Comparison of ENCODE assay signal across 26 cellular contexts in the genomic region with DNA sequence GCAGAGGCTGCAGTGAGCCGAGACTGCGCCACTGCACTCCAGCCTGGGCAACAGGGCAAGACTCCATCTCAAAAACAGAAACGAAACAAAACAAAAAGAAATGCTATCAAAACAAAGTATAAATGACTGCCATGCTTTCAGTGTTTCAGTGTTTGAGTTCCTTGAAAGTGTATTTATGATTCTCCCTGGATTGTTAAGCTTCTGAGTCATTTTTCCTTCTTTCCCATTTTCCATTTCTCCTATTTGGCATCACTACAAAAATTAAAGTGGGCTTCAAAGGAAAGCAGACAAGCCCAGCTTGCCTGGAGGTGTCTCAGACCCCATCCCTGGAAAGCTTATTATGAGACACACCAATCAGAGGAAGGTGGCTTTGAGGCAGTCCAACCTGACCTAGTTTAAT. TPM values are rescaled to one million over a fixed set of nuclear protein-coding genes. Genes with fewer than 3 reads are reported as not detected.
DNase-seq lines count a peak whose midpoint lies in the region; ATAC-seq and TF ChIP-seq lines count a peak whose summit lies in the region.
"Had no signal": no experiment of that assay in that cellular context is flagged by ENCODE, and none has a peak within 500 bp of the region (broad histone marks: within the 10 kb centered on the region; RNA-seq: fewer than 3 reads in every experiment).

No MANE protein-coding gene starts in this region.

- H3K9me3 ChIP-seq in BLaER1, result no peaks in the 10 kb centered on the region
- H3K9me3 ChIP-seq in DOHH2 (ENCODE audit: control insufficient read depth, insufficient read depth, low read length), result no peaks in the 10 kb centered on the region
- H3K9me3 ChIP-seq in naive thymus-derived CD4-positive, alpha-beta T cell (ENCODE audit: control insufficient read depth in 2 of 3, low read length in 3 of 3), result no peaks in the 10 kb centered on the region
- H3K9me3 ChIP-seq: heart right ventricle, testis, uterus had no signal

- DNase-seq in activated B cell treated with CpG ODN at 0.5 μM for 24 hours, result no peak
- DNase-seq in naive thymus-derived CD4-positive, alpha-beta T cell, result no peak
- no peak for DNase-seq in activated T-cell treated with anti-CD3 and anti-CD28 coated beads for 4 hours
- no peak for DNase-seq in DMS 273 (lab: John Stamatoyannopoulos, UW; ENCODE audit: unreplicated experiment)
- no peak for DNase-seq in A172 (ENCODE audit: low spot score)
- DNase-seq: activated CD4-positive, alpha-beta T cell treated with anti-CD3 and anti-CD28 coated beads, Interleukin-2, amount 50 U/mL, for 1 hour; activated effector memory CD4-positive, alpha-beta T cell treated with anti-CD3 and anti-CD28 coated beads, Interleukin-2, amount 50 U/mL, for 16 hours; amniotic stem cell; heart right ventricle; left colon; natural killer cell; NCI-H1105 treated with DMSO at 0.1 percent for 48 hours; NCI-H2081 treated with DMSO at 0.1 percent for 48 hours; PC-3; SHP77 treated with DMSO at 0.1 percent for 48 hours; T-helper 1 cell; testis; uterus had no signal

- H3K4me1 ChIP-seq in BLaER1 (peaks cover 78% of the 10 kb centered on the region), DOHH2 (ENCODE audit: control insufficient read depth, low read length) (peaks cover 93% of the 10 kb centered on the region)
- peaks cover 38 to 39% of the 10 kb centered on the region in 2 donors for H3K4me1 ChIP-seq in naive thymus-derived CD4-positive, alpha-beta T cell (ENCODE audit: control insufficient read depth in 2 of 2, insufficient read depth in 2 of 2, low read length in 2 of 2)
- H3K4me1 ChIP-seq: testis had no signal

- no peak overlapping the region for H3K27ac ChIP-seq in BLaER1
- 0 out of 2 replicates have a peak overlapping the region, but pooled peaks have one; percentile 94 for H3K27ac ChIP-seq in DOHH2 (ENCODE audit: low read depth, low read length)
- H3K27ac ChIP-seq in naive thymus-derived CD4-positive, alpha-beta T cell (ENCODE audit: low read depth, low read length), result no peak overlapping the region
- H3K27ac ChIP-seq: cardiac muscle cell, heart right ventricle, testis had no signal

- peak overlapping the region; percentile 38 for H3K27ac Mint-ChIP-seq in activated B cell treated with CpG ODN at 0.5 μM for 24 hours
- peak overlapping the region in 8 of 9 donors; percentile 26 to 98 (median 71) for H3K27ac Mint-ChIP-seq in naive thymus-derived CD4-positive, alpha-beta T cell
- H3K27ac Mint-ChIP-seq: dendritic cell treated with granulocyte-macrophage colony-stimulating factor and Interleukin-4, amounts not matched to agents 40 ng/mL and 50 ng/mL, for 4 days had no signal

- H3K36me3 ChIP-seq in BLaER1 (peaks cover 51% of the 10 kb centered on the region), DOHH2 (ENCODE audit: control insufficient read depth, low read length) (peaks cover 53% of the 10 kb centered on the region)
- peaks cover 0 to 18% (median 0%) of the 10 kb centered on the region in 3 experiments for H3K36me3 ChIP-seq in naive thymus-derived CD4-positive, alpha-beta T cell (ENCODE audit: control insufficient read depth in 2 of 3, insufficient read depth in 3 of 3, low read length in 3 of 3)
- H3K36me3 ChIP-seq: cardiac muscle cell, uterus had no signal

- no peak for ATAC-seq in activated B cell treated with CpG ODN at 0.5 μM for 24 hours (ENCODE audit: low read depth)
- ATAC-seq in naive thymus-derived CD4-positive, alpha-beta T cell, result no peak
- no peak for ATAC-seq in HG02870 (IDR thresholded peaks at IDR 0.05; ENCODE audit: unreplicated experiment)
- ATAC-seq: heart right ventricle, left colon, natural killer cell, PC-3, sciatic nerve had no signal

- peaks cover 86% of the 10 kb centered on the region for H3K4me1 Mint-ChIP-seq in activated B cell treated with CpG ODN at 0.5 μM for 24 hours
- peaks cover 38 to 87% (median 74%) of the 10 kb centered on the region in 7 donors for H3K4me1 Mint-ChIP-seq in naive thymus-derived CD4-positive, alpha-beta T cell

- peaks cover 60% of the 10 kb centered on the region for H3K36me3 Mint-ChIP-seq in activated B cell treated with CpG ODN at 0.5 μM for 24 hours (ENCODE audit: low read depth)
- H3K36me3 Mint-ChIP-seq in naive thymus-derived CD4-positive, alpha-beta T cell, result peaks cover 4 to 46% (median 16%) of the 10 kb centered on the region in 5 donors
- H3K36me3 Mint-ChIP-seq: natural killer cell had no signal

- H3K9me2 ChIP-seq in DOHH2 (replicated peaks; ENCODE audit: control insufficient read depth, low read length), result no peaks in the 10 kb centered on the region

- H3K9me3 Mint-ChIP-seq in activated B cell treated with CpG ODN at 0.5 μM for 24 hours, result no peaks in the 10 kb centered on the region
- no peaks in the 10 kb centered on the region for H3K9me3 Mint-ChIP-seq in naive thymus-derived CD4-positive, alpha-beta T cell
- H3K9me3 Mint-ChIP-seq: CD14-positive monocyte; dendritic cell treated with granulocyte-macrophage colony-stimulating factor and Interleukin-4, amounts not matched to agents 40 ng/mL and 50 ng/mL, for 4 days; IgD-negative memory B cell; natural killer cell had no signal

- no peak overlapping the region for H3K4me3 Mint-ChIP-seq in activated B cell treated with CpG ODN at 0.5 μM for 24 hours
- peak overlapping the region in 1 of 10 donors; percentile 12 for H3K4me3 Mint-ChIP-seq in naive thymus-derived CD4-positive, alpha-beta T cell
- H3K4me3 Mint-ChIP-seq: CD14-positive monocyte; dendritic cell treated with granulocyte-macrophage colony-stimulating factor and Interleukin-4, amounts not matched to agents 40 ng/mL and 50 ng/mL, for 4 days; natural killer cell had no signal

- H3K9ac ChIP-seq in BLaER1, result no peak overlapping the region

- H3K4me2 ChIP-seq in BLaER1, result peak overlapping the region; percentile 96; the same call in 1 of the 2 replicates
- peak overlapping the region; percentile 98 for H3K4me2 ChIP-seq in DOHH2 (ENCODE audit: low read length)

- POLR2A ChIA-PET in activated B cell treated with CpG ODN at 0.5 μM for 24 hours (lab: Charles Lee), result interaction anchor here (2.9 to 3.0 kb wide), 3 partner anchors 26 to 64 kb away, joined by 16 to 25 read pairs (median 18); a partner anchor contains a TSS
- POLR2A ChIA-PET in naive thymus-derived CD4-positive, alpha-beta T cell (lab: Charles Lee), result interaction anchor here (1.1 to 2.2 kb wide), 2 partner anchors 9 to 25 kb away, joined by 3 to 20 read pairs; no protein-coding TSS in a partner anchor

- H4K20me1 ChIP-seq in BLaER1 (peaks cover 14% of the 10 kb centered on the region; the same call in 1 of the 2 replicates), DOHH2 (ENCODE audit: control insufficient read depth, insufficient read depth, low read depth, low read length) (no peaks in the 10 kb centered on the region)

- peaks cover 50% of the 10 kb centered on the region for H3K79me2 ChIP-seq in DOHH2 (ENCODE audit: control insufficient read depth, low read length)

- H3F3A ChIP-seq in DOHH2 (ENCODE audit: control insufficient read depth, insufficient read depth), result peaks cover 39% of the 10 kb centered on the region

- H3K4me3 ChIP-seq in BLaER1 (no peak overlapping the region), DOHH2 (ENCODE audit: low read length) (peak overlapping the region; percentile 74)
- H3K4me3 ChIP-seq in naive thymus-derived CD4-positive, alpha-beta T cell (ENCODE audit: low read length), result no peak overlapping the region
- H3K4me3 ChIP-seq: cardiac muscle cell, heart right ventricle, testis, uterus had no signal

- CTCF ChIA-PET in activated B cell treated with CpG ODN at 0.5 μM for 24 hours (lab: Charles Lee), result interaction anchor here (0.7 kb wide), 1 partner anchor 65 kb away, joined by 4 read pairs; no protein-coding TSS in a partner anchor
- CTCF ChIA-PET in naive thymus-derived CD4-positive, alpha-beta T cell (lab: Charles Lee), result interaction anchor here (1.3 to 3.7 kb wide), 3 partner anchors 11 to 64 kb away, joined by 3 to 14 read pairs (median 6); no protein-coding TSS in a partner anchor

- H3K27me3 Mint-ChIP-seq in activated B cell treated with CpG ODN at 0.5 μM for 24 hours, result no peaks in the 10 kb centered on the region
- no peaks in the 10 kb centered on the region for H3K27me3 Mint-ChIP-seq in naive thymus-derived CD4-positive, alpha-beta T cell
- H3K27me3 Mint-ChIP-seq: dendritic cell treated with granulocyte-macrophage colony-stimulating factor and Interleukin-4, amounts not matched to agents 40 ng/mL and 50 ng/mL, for 4 days had no signal

- no peak for TF ChIP-seq CTCF in DOHH2 (IDR thresholded peaks at IDR 0.05; ENCODE audit: low read depth, low read length, poor library complexity, severe bottlenecking)
- no peak for TF ChIP-seq CTCF in activated B cell treated with CpG ODN at 0.5 μM for 24 hours (IDR thresholded peaks at IDR 0.05)

- H3K27me3 ChIP-seq in BLaER1 (no peaks in the 10 kb centered on the region), DOHH2 (ENCODE audit: control insufficient read depth, low read length) (no peaks in the 10 kb centered on the region)
- H3K27me3 ChIP-seq in naive thymus-derived CD4-positive, alpha-beta T cell (ENCODE audit: control insufficient read depth in 2 of 2, insufficient read depth in 2 of 2, low read length in 2 of 2), result no peaks in the 10 kb centered on the region
- H3K27me3 ChIP-seq: cardiac muscle cell, heart right ventricle, testis, uterus had no signal

- intact Hi-C loops in activated B cell treated with CpG ODN at 0.5 μM for 24 hours (cut with micrococcal nuclease), result loop anchor here (10.0 kb wide), 1 partner anchor 409 kb away; no protein-coding TSS in a partner anchor
- intact Hi-C loops in naive thymus-derived CD4-positive, alpha-beta T cell (cut with micrococcal nuclease), result no loop called here

RNA-seq across cellular contexts. Expression of a gene that starts 35.1 kb away (rescaled TPM):
- 145 and 156 TPM in 2 replicates for total RNA-seq in activated B cell treated with CpG ODN at 0.5 μM for 24 hours
- 100 to 1,000 TPM in 4 of 5 experiments, 10 to 100 TPM in 1; 84.5 to 149 (median 128) TPM for total RNA-seq in naive thymus-derived CD4-positive, alpha-beta T cell
- 10 to 100 TPM; 51.1 to 80.8 TPM for polyA plus RNA-seq in naive thymus-derived CD4-positive, alpha-beta T cell
- 17.7 and 19.2 TPM in 2 replicates for total RNA-seq in A172 (2014; rRNA removed; shearing (Covaris generic))
